8 cellular contexts compared by ENCODE assay signal in genomic region chr2:71453404-71454220, GRCh38. TPM values are rescaled to one million over a fixed set of nuclear protein-coding genes. Genes with fewer than 3 reads are reported as not detected.
A peak's percentile ranks its signal among the peaks of the same experiment; 100 is the strongest.
DNase-seq lines count a peak whose midpoint lies in the region; FAIRE-seq and TF ChIP-seq lines count a peak whose summit lies in the region.

Gene DYSF (plus strand): TSS chr2:71453561.

- peak within 1 kb of the TSS; percentile 23 for H3K9ac ChIP-seq in mammary epithelial cell (ENCODE audit: insufficient read depth, low read length)
- H3K9ac ChIP-seq in keratinocyte (ENCODE audit: control insufficient read depth, extremely low read depth, insufficient read depth, low read length) = peak within 1 kb of the TSS; percentile 71

- peak; percentile 20 for FAIRE-seq in keratinocyte (lab: Jason Lieb, UNC)

- H3K27ac Mint-ChIP-seq in CD4-positive, alpha-beta memory T cell = peak within 1 kb of the TSS in 1 of 7 donors; percentile 29

- no peaks in the 10 kb centered on the region for H3K9me3 Mint-ChIP-seq in CD4-positive, alpha-beta memory T cell

- TF ChIP-seq POLR2A in spleen (IDR thresholded peaks at IDR 0.05) = no peak

- no peaks in the 10 kb centered on the region for H3K9me3 ChIP-seq in CD4-positive, alpha-beta memory T cell (ENCODE audit: control insufficient read depth in 1 of 2, low read length in 2 of 2)
- H3K9me3 ChIP-seq in mammary epithelial cell (replicated peaks; ENCODE audit: insufficient read depth, low read length) (no peaks in the 10 kb centered on the region), keratinocyte (ENCODE audit: control insufficient read depth, low read depth, low read length) (no peaks in the 10 kb centered on the region), spleen (no peaks in the 10 kb centered on the region), HAP-1 (no peaks in the 10 kb centered on the region)

- CTCF ChIA-PET in CD4-positive, alpha-beta memory T cell (lab: Charles Lee; ENCODE audit: partially characterized antibody) = interaction anchor here (1.4 to 1.6 kb wide), 2 partner anchors 8 to 51 kb away, joined by 3 read pairs; no protein-coding TSS in a partner anchor
- CTCF ChIA-PET in mammary epithelial cell (lab: Charles Lee; ENCODE audit: low non-redundant PET) = no interaction called here
- CTCF ChIA-PET in HEK293T (lab: Yijun Ruan, JAX) = interaction anchor here (0.9 kb wide), 1 partner anchor 8 kb away, joined by 4 read pairs; no protein-coding TSS in a partner anchor

- intact Hi-C loops in CD4-positive, alpha-beta memory T cell (cut with micrococcal nuclease) = no loop called here
- intact Hi-C loops in mammary epithelial cell (cut with micrococcal nuclease) (loop anchor here (5.0 kb wide), 1 partner anchor 151 kb away; no protein-coding TSS in a partner anchor), spleen (cut with DNase I; ENCODE audit: low total_unique reads) (no loop called here)

- peaks cover 22% of the 10 kb centered on the region for H3K4me1 ChIP-seq in CD4-positive, alpha-beta memory T cell (ENCODE audit: insufficient read depth, low read length)
- H3K4me1 ChIP-seq in mammary epithelial cell (ENCODE audit: insufficient read depth, low read length) (peaks cover 46% of the 10 kb centered on the region), keratinocyte (ENCODE audit: control insufficient read depth, extremely low read depth, insufficient read depth, low read length) (peaks cover 43% of the 10 kb centered on the region), spleen (peaks cover 29 to 99% (median 59%) of the 10 kb centered on the region in 6 donors), HAP-1 (no peaks in the 10 kb centered on the region)

- peaks cover 8 to 16% (median 11%) of the 10 kb centered on the region in 4 donors for H3K4me1 Mint-ChIP-seq in CD4-positive, alpha-beta memory T cell

- POLR2A ChIA-PET in CD4-positive, alpha-beta memory T cell (lab: Charles Lee; ENCODE audit: partially characterized antibody) = no interaction called here
- POLR2A ChIA-PET in HEK293T (lab: Yijun Ruan, JAX) = no interaction called here

- H3K9me1 ChIP-seq in keratinocyte (ENCODE audit: control insufficient read depth, extremely low read depth, insufficient read depth, low read length) = no peaks in the 10 kb centered on the region

- dilution Hi-C loops in mammary epithelial cell (cut with HindIII; ENCODE audit: low sequenced_read_pairs) (no loop called here), keratinocyte (cut with MboI; ENCODE audit: extremely low pct_ligation_motif_present, low sequenced_read_pairs) (no loop called here)

- 4% methylated on average over 14 of the region's 66 CpGs for WGBS in mammary epithelial cell (ENCODE audit: low coverage, missing lambda C conversion rate)
- 2 to 4% (median 3%) methylated on average over 29 to 66 of the region's 66 CpGs for WGBS in spleen, 5 donors

- peaks cover 5% of the 10 kb centered on the region for H3K27me3 ChIP-seq in CD4-positive, alpha-beta memory T cell (ENCODE audit: insufficient read depth, low read length)
- H3K27me3 ChIP-seq in mammary epithelial cell (ENCODE audit: insufficient read depth, low read length) (no peaks in the 10 kb centered on the region), keratinocyte (ENCODE audit: control insufficient read depth, extremely low read depth, insufficient read depth, low read length) (no peaks in the 10 kb centered on the region), spleen (replicated peaks in 1 of 7) (peaks cover 0 to 35% (median 9%) of the 10 kb centered on the region in 7 donors), HAP-1 (ENCODE audit: low read depth) (no peaks in the 10 kb centered on the region)

- no peaks in the 10 kb centered on the region for H3K36me3 ChIP-seq in CD4-positive, alpha-beta memory T cell (ENCODE audit: insufficient read depth, low read length)
- H3K36me3 ChIP-seq in mammary epithelial cell (ENCODE audit: insufficient read depth, low read length) = no peaks in the 10 kb centered on the region
- no peaks in the 10 kb centered on the region for H3K36me3 ChIP-seq in keratinocyte (ENCODE audit: control insufficient read depth in 2 of 2, extremely low read depth in 1 of 2, insufficient read depth in 2 of 2, low read length in 2 of 2)
- peaks cover 0 to 19% (median 0%) of the 10 kb centered on the region in 6 donors for H3K36me3 ChIP-seq in spleen
- no peaks in the 10 kb centered on the region for H3K36me3 ChIP-seq in HAP-1 (replicated peaks)

- H3K4me2 ChIP-seq in mammary epithelial cell (ENCODE audit: insufficient read depth, low read depth, low read length) (peak within 1 kb of the TSS; percentile 96), keratinocyte (ENCODE audit: control insufficient read depth, extremely low read depth, insufficient read depth, low read depth, low read length) (peak within 1 kb of the TSS; percentile 88)

- H3K4me3 Mint-ChIP-seq in CD4-positive, alpha-beta memory T cell = peak within 1 kb of the TSS; percentile 61 to 84 (median 72)

- H3K27me3 Mint-ChIP-seq in CD4-positive, alpha-beta memory T cell = peaks cover 24 to 46% of the 10 kb centered on the region in 2 donors

- H3K27ac ChIP-seq in CD4-positive, alpha-beta memory T cell (ENCODE audit: low read depth, low read length) = no peak within 1 kb of the TSS
- H3K27ac ChIP-seq in mammary epithelial cell (ENCODE audit: insufficient read depth, low read depth, low read length) (peak within 1 kb of the TSS; percentile 6), keratinocyte (ENCODE audit: control insufficient read depth, insufficient read depth, low read length) (peak within 1 kb of the TSS; percentile 52), spleen (peak within 1 kb of the TSS; percentile 37 to 95 (median 83))

- H3K36me3 Mint-ChIP-seq in CD4-positive, alpha-beta memory T cell = no peaks in the 10 kb centered on the region

- TSS peak; percentile 58 for BruUV-seq in mammary epithelial cell (replicated peaks; lab: Mats Ljungman, UMichigan)

- H3K4me3 ChIP-seq in CD4-positive, alpha-beta memory T cell (ENCODE audit: low read length in 2 of 2) = peak within 1 kb of the TSS in 1 of 2 donors; percentile 38
- H3K4me3 ChIP-seq in mammary epithelial cell (replicated peaks in 1 of 3; ENCODE audit: insufficient read depth in 1 of 3, low read depth in 2 of 3, low read length in 3 of 3) = peak within 1 kb of the TSS; percentile 37 to 47 (median 43)
- H3K4me3 ChIP-seq in keratinocyte (ENCODE audit: control insufficient read depth in 2 of 3, extremely low read depth in 1 of 3, insufficient read depth in 2 of 3, low read depth in 1 of 3, low read length in 3 of 3) = peak within 1 kb of the TSS; percentile 48 to 72 (median 49)
- H3K4me3 ChIP-seq in spleen = peak within 1 kb of the TSS; percentile 30 to 76 (median 56)
- no peak within 1 kb of the TSS for H3K4me3 ChIP-seq in HAP-1

- peak within 1 kb of the TSS; percentile 91 for H2AFZ ChIP-seq in mammary epithelial cell (ENCODE audit: low read depth, low read length)
- H2AFZ ChIP-seq in keratinocyte (ENCODE audit: control insufficient read depth, low read length) = peak within 1 kb of the TSS; percentile 74

- in situ Hi-C loops in mammary epithelial cell (cut with MboI; ENCODE audit: low sequenced_read_pairs in 2 of 2) = no loop called here
- in situ Hi-C loops in HAP-1 (cut with MboI; ENCODE audit: low sequenced_read_pairs) = no loop called here

- H3K79me2 ChIP-seq in mammary epithelial cell (ENCODE audit: insufficient read depth, low read length) = no peaks in the 10 kb centered on the region
- no peaks in the 10 kb centered on the region for H3K79me2 ChIP-seq in keratinocyte (ENCODE audit: control insufficient read depth, insufficient read depth, low read length)

- peak in 2 of 5 donors; percentile 8 to 10 for DNase-seq in CD4-positive, alpha-beta memory T cell
- DNase-seq in NCI-H146 treated with DMSO at 0.1 percent for 48 hours (lab: John Stamatoyannopoulos, UW; ENCODE audit: unreplicated experiment) = peak; percentile 45
- DNase-seq in mammary epithelial cell = peak; percentile 32
- DNase-seq in keratinocyte (ENCODE audit: low read depth, low spot score) = no peak
- peak; percentile 93 for DNase-seq in spleen
- no peak for DNase-seq in SHP77 (lab: John Stamatoyannopoulos, UW)
- no peak for DNase-seq in HAP-1 (ENCODE audit: low spot score in 2 of 2)
- no peak for DNase-seq in HEK293T (ENCODE audit: extremely low spot score)

- no peaks in the 10 kb centered on the region for H4K20me1 ChIP-seq in mammary epithelial cell (ENCODE audit: insufficient read depth, low read length)
- H4K20me1 ChIP-seq in keratinocyte (ENCODE audit: control insufficient read depth, extremely low read depth, insufficient read depth, low read length) = no peaks in the 10 kb centered on the region

- TF ChIP-seq CTCF in mammary epithelial cell (conservative IDR thresholded peaks at IDR 0.05 in 1 of 2, IDR thresholded peaks at IDR 0.05 in 1 of 2; ENCODE audit: extremely low read depth in 1 of 2, insufficient read depth in 1 of 2, low read depth in 1 of 2, low read length in 2 of 2) = no peak
- TF ChIP-seq CTCF in keratinocyte (optimal IDR thresholded peaks at IDR 0.05 in 1 of 3, IDR thresholded peaks at IDR 0.05 in 1 of 3, conservative IDR thresholded peaks at IDR 0.05 in 1 of 3; ENCODE audit: extremely low read depth in 1 of 3, insufficient read depth in 2 of 3, low read length in 3 of 3) = no peak
- no peak for TF ChIP-seq CTCF in spleen (IDR thresholded peaks at IDR 0.05 in 8 of 11, conservative IDR thresholded peaks at IDR 0.05 in 3 of 11)

TF ChIP-seq in HEK293T, 16 proteins besides CTCF, POLR2A, EP300 and RAD21 (continues in another document):
- TF ChIP-seq TARDBP (IDR thresholded peaks at IDR 0.05) (no peak), SUZ12 (IDR thresholded peaks at IDR 0.05) (no peak), NFRKB (IDR thresholded peaks at IDR 0.05) (no peak), CTBP1 (IDR thresholded peaks at IDR 0.05; ENCODE audit: borderline replicate concordance) (no peak), FOXM1 (IDR thresholded peaks at IDR 0.05; ENCODE audit: borderline replicate concordance) (no peak), HDGF (IDR thresholded peaks at IDR 0.05; ENCODE audit: borderline replicate concordance) (no peak)

RNA-seq across cellular contexts. Expression of gene DYSF, which starts in this region (rescaled TPM):
- under 1 TPM; 0.28 to 0.49 TPM for total RNA-seq in CD4-positive, alpha-beta memory T cell
- polyA plus RNA-seq in CD4-positive, alpha-beta memory T cell = not detected
- total RNA-seq in mammary epithelial cell (10 to 100 TPM; 18.3 to 46.5 TPM), spleen (100 to 1,000 TPM; 114 to 287 (median 142) TPM)
- polyA plus RNA-seq in mammary epithelial cell (3.4 TPM), keratinocyte (8.2 to 20.6 TPM (median 12.9 TPM) in 3 replicates), spleen (10 to 100 TPM in 2 of 3 donors, 1 to 10 TPM in 1; 4.0 to 36.0 (median 13.7) TPM)
- polyA minus RNA-seq in mammary epithelial cell (40.9 TPM), keratinocyte (34.1 to 103 TPM (median 39.7 TPM) in 3 replicates)
- polyA plus RNA-seq in keratinocyte (2011; ENCODE audit: low read depth) = 7.0 TPM
- polyA plus RNA-seq in keratinocyte (2011; cell fraction: cytosol; rRNA removed) = 14.7 and 24.2 TPM in 2 replicates
- polyA plus RNA-seq in keratinocyte (2011; cell fraction: nucleus; rRNA removed) = 48.2 and 63.8 TPM in 2 replicates
- polyA plus RNA-seq in keratinocyte (2012; ENCODE audit: low replicate concordance) = 6.8 and 29.5 TPM in 2 replicates
- polyA minus RNA-seq in keratinocyte (2011; cell fraction: cytosol; rRNA and poly(A)+ RNA removed) = 49.5 TPM
- polyA minus RNA-seq in keratinocyte (2011; cell fraction: nucleus; rRNA and poly(A)+ RNA removed) = 46.2 and 71.6 TPM in 2 replicates

Comparison
In these comparisons a context has a peak if more than half of its experiments do, and no peak if none do; other contexts are left out.
1. RNA of gene DYSF (total RNA-seq): 114 to 287 TPM in spleen and 18.3 to 46.5 TPM in mammary epithelial cell; 0.28 to 0.49 TPM in CD4-positive, alpha-beta memory T cell; every median in the first group is over 10 times any median in the second.
2. DNase-seq: peak in NCI-H146 treated with DMSO at 0.1 percent for 48 hours (single experiment), mammary epithelial cell (single experiment) and spleen (single experiment); none in keratinocyte (single experiment), SHP77 (0 of 2), HAP-1 (0 of 2) and HEK293T (single experiment).